Comparison of ENCODE assay signal across 11 cellular contexts in the genomic region with DNA sequence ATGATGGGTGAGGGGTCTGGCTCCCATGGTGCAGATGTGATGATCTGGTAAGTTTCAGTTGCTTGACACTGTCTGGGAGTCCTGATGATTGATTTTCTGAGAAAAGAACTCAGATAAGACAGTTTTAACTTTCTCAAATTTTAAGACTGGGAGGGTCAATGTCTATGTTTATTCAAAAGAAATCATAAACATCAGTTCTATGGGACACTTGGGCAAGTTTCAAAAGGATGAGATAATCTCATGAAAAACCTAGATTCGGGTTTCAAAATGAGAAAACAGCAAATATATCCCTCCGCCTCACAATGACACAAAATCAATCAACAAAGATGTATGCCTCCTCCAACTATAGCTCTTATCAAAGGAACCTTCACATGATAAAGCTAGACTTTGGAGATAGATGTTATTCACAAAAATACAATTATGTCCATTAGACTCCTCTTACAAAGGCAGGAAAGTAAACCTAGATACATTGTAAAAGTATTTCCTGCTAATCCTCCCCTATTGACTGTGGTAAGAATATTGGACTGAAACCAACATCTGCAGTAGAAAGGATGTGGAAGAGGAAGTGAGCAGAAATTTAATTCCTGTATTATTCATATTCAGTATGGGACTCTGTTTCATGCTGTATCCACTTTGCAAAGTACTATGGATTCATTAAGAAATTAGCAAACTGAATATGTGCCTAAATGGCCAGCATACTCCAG. TPM values are rescaled to one million over a fixed set of nuclear protein-coding genes. Genes with fewer than 3 reads are reported as not detected.
A peak's percentile ranks its signal among the peaks of the same experiment; 100 is the strongest.
DNase-seq lines count a peak whose midpoint lies in the region; ATAC-seq, FAIRE-seq and TF ChIP-seq lines count a peak whose summit lies in the region.
"Had no signal": no experiment of that assay in that cellular context is flagged by ENCODE, and none has a peak within 500 bp of the region (broad histone marks: within the 10 kb centered on the region; RNA-seq: fewer than 3 reads in every experiment).

No MANE protein-coding gene starts in this region.

- FAIRE-seq in GM12878 (lab: Jason Lieb, UNC) = no peak

- SMC1A ChIA-PET in GM12878 (lab: Charles Lee; ENCODE audit: uncharacterized antibody, unreplicated experiment) = interaction anchor here (0.6 to 1.6 kb wide), 2 partner anchors 16 to 150 kb away, joined by 3 read pairs; no protein-coding TSS in a partner anchor

- TF ChIP-seq RAD21 in GM12878 (IDR thresholded peaks at IDR 0.05; ENCODE audit: insufficient read depth, low read depth, low read length) = no peak

- no peak for TF ChIP-seq POLR2A in GM12878 (IDR thresholded peaks at IDR 0.05; ENCODE audit: low read depth, low read length)

- POLR2A ChIA-PET in GM12878 (lab: Charles Lee) = no interaction called here

- H4K20me1 ChIP-seq in GM12878 (ENCODE audit: control insufficient read depth, insufficient read depth) = no peaks in the 10 kb centered on the region

- ATAC-seq in GM21390 (IDR thresholded peaks at IDR 0.05; ENCODE audit: unreplicated experiment) = peak; percentile 92
- peak; percentile 98 for ATAC-seq in HG03342 (IDR thresholded peaks at IDR 0.05; ENCODE audit: unreplicated experiment)
- peak; percentile 93 for ATAC-seq in GM12878

- H3K36me3 ChIP-seq in GM12878 (ENCODE audit: control insufficient read depth in 2 of 2, insufficient read depth in 2 of 2, low read length in 1 of 2) (no peaks in the 10 kb centered on the region; a peak in 1 of 4 replicates), MG63 (no peaks in the 10 kb centered on the region)
- H3K36me3 ChIP-seq: neutrophil had no signal

- BruUV-seq in GM12878 (replicated peaks; lab: Mats Ljungman, UMichigan) = no TSS peak

- TF ChIP-seq EP300 in GM12878 (IDR thresholded peaks at IDR 0.05; ENCODE audit: borderline replicate concordance in 1 of 2, control insufficient read depth in 1 of 2, low read depth in 2 of 2, low read length in 2 of 2) = no peak

- no peak overlapping the region for H3K4me3 ChIP-seq in GM12865 (ENCODE audit: low read depth, low read length)
- H3K4me3 ChIP-seq in GM12878 = no peak overlapping the region
- no peak overlapping the region for H3K4me3 ChIP-seq in MG63

- in situ Hi-C loops in GM12878 (cut with MboI) = no loop called here

- H2AFZ ChIP-seq in GM12878 (ENCODE audit: control insufficient read depth, low read depth, low read length) = no peak overlapping the region; the same call in 1 of the 2 replicates

- H3K27ac ChIP-seq in GM12878 (ENCODE audit: control insufficient read depth, insufficient read depth) = peak overlapping the region; percentile 45; the same call in 1 of the 2 replicates
- H3K27ac ChIP-seq: neutrophil had no signal

- H3K27me3 ChIP-seq in GM12878 (replicated peaks in 1 of 2; ENCODE audit: control insufficient read depth in 2 of 2, insufficient read depth in 2 of 2, low read length in 1 of 2) (no peaks in the 10 kb centered on the region), MG63 (no peaks in the 10 kb centered on the region)

- no peak for TF ChIP-seq CTCF in GM12865 (IDR thresholded peaks at IDR 0.05; ENCODE audit: insufficient read depth, low read depth, low read length, missing control alignments)
- no peak for TF ChIP-seq CTCF in GM12878 (IDR thresholded peaks at IDR 0.05 in 2 of 3, conservative IDR thresholded peaks at IDR 0.05 in 1 of 3; ENCODE audit: control insufficient read depth in 2 of 3, extremely low read depth in 1 of 3, insufficient read depth in 1 of 3, low read depth in 3 of 3, low read length in 3 of 3)

- no peaks in the 10 kb centered on the region for H3K79me2 ChIP-seq in GM12878 (ENCODE audit: control insufficient read depth, insufficient read depth, low read length)

- RAD21 ChIA-PET in GM12878 (lab: Charles Lee; ENCODE audit: unreplicated experiment) = interaction anchor here (1.1 kb wide), 1 partner anchor 20 kb away, joined by 4 read pairs; no protein-coding TSS in a partner anchor

- intact Hi-C loops in GM12878 (cut with micrococcal nuclease; ENCODE audit: unreplicated experiment) = no loop called here

- DNase-seq in GM12865 (ENCODE audit: low read depth) = peak; percentile 28
- DNase-seq in GM12878 (ENCODE audit: low read depth, low spot score) = peak; percentile 13
- DNase-seq in SKM-1 treated with dmso at 0.1 percent for 144 hours (lab: John Stamatoyannopoulos, UW; ENCODE audit: unreplicated experiment) = no peak
- DNase-seq in NCI-H2227 (lab: John Stamatoyannopoulos, UW; ENCODE audit: unreplicated experiment) = no peak
- no peak for DNase-seq in NCI-H128 (lab: John Stamatoyannopoulos, UW; ENCODE audit: unreplicated experiment)
- no peak for DNase-seq in MG63
- DNase-seq: activated CD4-positive, alpha-beta T cell treated with anti-CD3 and anti-CD28 coated beads for 4 hours; Calu3 had no signal

- H3K9me3 ChIP-seq in GM12878 (replicated peaks; ENCODE audit: control insufficient read depth, insufficient read depth, low read length) (peaks cover 6% of the 10 kb centered on the region), MG63 (peaks cover 2% of the 10 kb centered on the region; the same call in 1 of the 2 replicates)
- H3K9me3 ChIP-seq: neutrophil had no signal

- H3K4me1 ChIP-seq in GM12878 (ENCODE audit: control insufficient read depth, insufficient read depth, low read length) = peaks cover 5% of the 10 kb centered on the region; the same call in 1 of the 2 replicates

- peak overlapping the region; percentile 22; the same call in 1 of the 2 replicates for H3K4me2 ChIP-seq in GM12878 (ENCODE audit: control insufficient read depth, insufficient read depth)

- no peak overlapping the region for H3K9ac ChIP-seq in GM12878 (ENCODE audit: control insufficient read depth, insufficient read depth, low read length)

- 63% methylated on average over 2 of the region's 2 CpGs for WGBS in GM12878 (ENCODE audit: insufficient coverage, insufficient replicate concordance, low lambda C conversion rate, missing lambda C conversion rate)

- CTCF ChIA-PET in GM12878 (lab: Yijun Ruan, JAX) = interaction anchor here (1.1 to 1.5 kb wide), 2 partner anchors 20 to 21 kb away, joined by 3 read pairs; a partner anchor contains a TSS

TF ChIP-seq in GM12878, 131 proteins besides CTCF, POLR2A, EP300 and RAD21 (continues in another document):
- TF ChIP-seq SPI1 (IDR thresholded peaks at IDR 0.05; ENCODE audit: borderline replicate concordance, insufficient read depth, low read depth, low read length) = peak; percentile 92
- TF ChIP-seq TARDBP (IDR thresholded peaks at IDR 0.05; ENCODE audit: borderline replicate concordance) = no peak
- TF ChIP-seq EGR1 (IDR thresholded peaks at IDR 0.05; ENCODE audit: borderline replicate concordance in 1 of 2, low read depth in 2 of 2, low read length in 2 of 2) = no peak
- no peak for TF ChIP-seq SMAD5 (IDR thresholded peaks at IDR 0.05; ENCODE audit: low read depth)
- TF ChIP-seq TCF3 (IDR thresholded peaks at IDR 0.05; ENCODE audit: borderline replicate concordance, insufficient read depth, low read depth, low read length) = peak; percentile 84
- peak; percentile 77 for TF ChIP-seq FOXM1 (IDR thresholded peaks at IDR 0.05; ENCODE audit: low read depth, low read length)
- TF ChIP-seq EZH2 (IDR thresholded peaks at IDR 0.05; ENCODE audit: borderline replicate concordance, control insufficient read depth, low read depth, low read length) = no peak
- no peak for TF ChIP-seq ZSCAN29 (IDR thresholded peaks at IDR 0.05)
- peak in 1 of 2 experiments; percentile 91; a peak in 2 of 4 replicates for TF ChIP-seq ETV6 (conservative IDR thresholded peaks at IDR 0.05 in 1 of 2, IDR thresholded peaks at IDR 0.05 in 1 of 2; ENCODE audit: borderline replicate concordance in 1 of 2, low read depth in 1 of 2)

RNA-seq across cellular contexts. Expression of a gene that starts 21.6 kb away (rescaled TPM):
- 23.8 and 24.7 TPM in 2 replicates for total RNA-seq in GM12878 (2013; cell fraction: nucleolus; rRNA removed)
- total RNA-seq in GM12878 (2014; rRNA removed) = 17.8 and 30.1 TPM in 2 replicates
- total RNA-seq in GM12878 (2014; rRNA removed; fragmentation: Illumina TruSeq; extraction: Trizol) = 33.1 and 34.3 TPM in 2 replicates
- total RNA-seq in GM12878 (2021) = 59.2 and 59.3 TPM in 2 replicates
- 3.5 TPM for polyA plus RNA-seq in GM12878 (2011; ENCODE audit: low read depth)
- polyA plus RNA-seq in GM12878 (2011; rRNA removed) = 51.7 and 88.3 TPM in 2 replicates
- 8.2 and 9.3 TPM in 2 replicates for polyA plus RNA-seq in GM12878 (2011; cell fraction: cytosol; rRNA removed)
- 7.5 and 7.8 TPM in 2 replicates for polyA plus RNA-seq in GM12878 (2011; cell fraction: nucleus; rRNA removed)
- 19.7 and 22.8 TPM in 2 replicates for polyA plus RNA-seq in GM12878 (2012)
- polyA plus RNA-seq in GM12878 (2014; fragmentation: Illumina TruSeq; extraction: Trizol) = 34.5 and 35.8 TPM in 2 replicates
- polyA plus RNA-seq in GM12878 (2014; fragmentation: Nextera tagmentation; extraction: Ambion mirVana) = 10 to 100 TPM; 59.0 to 78.0 TPM
- 24.9 and 32.4 TPM in 2 replicates for polyA plus RNA-seq in GM12878 (2014; rRNA removed)
- polyA plus RNA-seq in GM12878 (2016; fragmentation: Nextera tagmentation; extraction: Ambion mirVana) = 10 to 100 TPM; 73.9 to 77.9 TPM
- polyA minus RNA-seq in GM12878 (2011; rRNA and poly(A)+ RNA removed) = 4.1 and 7.0 TPM in 2 replicates
- polyA minus RNA-seq in GM12878 (2011; cell fraction: cytosol; rRNA and poly(A)+ RNA removed) = 2.9 and 4.1 TPM in 2 replicates
- polyA minus RNA-seq in GM12878 (2011; cell fraction: nucleus; rRNA and poly(A)+ RNA removed) = 6.4 and 14.5 TPM in 2 replicates
- total RNA-seq in MG63 (2014; rRNA removed; shearing (Covaris generic); ENCODE audit: low replicate concordance) = 4.2 and 23.0 TPM in 2 replicates

RNA-seq across cellular contexts. Expression of a gene that starts 52.3 kb away (rescaled TPM):
- not detected in 2 replicates for total RNA-seq in GM12878 (2013; cell fraction: nucleolus; rRNA removed)
- total RNA-seq in GM12878 (2014; rRNA removed) (not detected in 2 replicates), GM12878 (2014; rRNA removed; fragmentation: Illumina TruSeq; extraction: Trizol) (not detected in 2 replicates), GM12878 (2021) (not detected in 2 replicates)
- polyA plus RNA-seq in GM12878 (2011; ENCODE audit: low read depth) = not detected
- polyA plus RNA-seq in GM12878 (2011; rRNA removed) (not detected in 2 replicates), GM12878 (2014; fragmentation: Illumina TruSeq; extraction: Trizol) (not detected in 2 replicates), GM12878 (2014; fragmentation: Nextera tagmentation; extraction: Ambion mirVana) (not detected), GM12878 (2014; rRNA removed) (not detected in 2 replicates), GM12878 (2016; fragmentation: Nextera tagmentation; extraction: Ambion mirVana) (under 1 TPM in 1 of 2 experiments, not detected in 1; 0.16 TPM)
- not detected in 2 replicates for polyA plus RNA-seq in GM12878 (2011; cell fraction: cytosol; rRNA removed)
- not detected in 2 replicates for polyA plus RNA-seq in GM12878 (2011; cell fraction: nucleus; rRNA removed)
- not detected in 2 replicates for polyA plus RNA-seq in GM12878 (2012)
- polyA minus RNA-seq in GM12878 (2011; rRNA and poly(A)+ RNA removed) = not detected in 2 replicates
- polyA minus RNA-seq in GM12878 (2011; cell fraction: cytosol; rRNA and poly(A)+ RNA removed) = not detected in 2 replicates
- not detected in 2 replicates for polyA minus RNA-seq in GM12878 (2011; cell fraction: nucleus; rRNA and poly(A)+ RNA removed)
- total RNA-seq in MG63 (2014; rRNA removed; shearing (Covaris generic); ENCODE audit: low replicate concordance) = not detected in 2 replicates
- total RNA-seq: Calu3 had no signal

Comparison
In these comparisons a context has a peak if more than half of its experiments do, and no peak if none do; other contexts are left out.
1. DNase-seq: peak in GM12865 (single experiment) and GM12878 (single experiment); none in SKM-1 treated with dmso at 0.1 percent for 144 hours (single experiment), NCI-H2227 (single experiment), NCI-H128 (single experiment) and MG63 (single experiment).
2. Peak in every context shown above with its lines, with median percentiles within 50 percentile points of each other: ATAC-seq.